Comparison of ENCODE assay signal across 10 cellular contexts in genomic region chr22:39077513-39077840, GRCh38. TPM values are rescaled to one million over a fixed set of nuclear protein-coding genes. Genes with fewer than 3 reads are reported as not detected.
DNase-seq lines count a peak whose midpoint lies in the region; ATAC-seq and TF ChIP-seq lines count a peak whose summit lies in the region.
"Had no signal": no experiment of that assay in that cellular context is flagged by ENCODE, and none has a peak within 500 bp of the region (broad histone marks: within the 10 kb centered on the region; RNA-seq: fewer than 3 reads in every experiment).

No MANE protein-coding gene starts in this region.

- H2AK9ac ChIP-seq in IMR-90 (replicated peaks; ENCODE audit: low read depth, low read length, poor library complexity) = peak overlapping the region; percentile 78

- peak overlapping the region; percentile 85; the same call in 1 of the 2 replicates for H2AK5ac ChIP-seq in IMR-90 (ENCODE audit: low read depth, low read length)

- peak overlapping the region; percentile 2 for H2BK5ac ChIP-seq in IMR-90 (ENCODE audit: low read depth, low read length, poor library complexity, severe bottlenecking)

- peak overlapping the region; percentile 72; the same call in 1 of the 2 replicates for H3K18ac ChIP-seq in IMR-90 (ENCODE audit: low read depth, low read length)

- H3K4ac ChIP-seq in IMR-90 (ENCODE audit: low read depth, low read length) = peak overlapping the region; percentile 77

- TF ChIP-seq POLR2A in IMR-90 (IDR thresholded peaks at IDR 0.05; ENCODE audit: low read depth, low read length) = no peak

- H3K4me3 ChIP-seq in IMR-90 (ENCODE audit: insufficient read depth, low read depth, low read length) (peak overlapping the region; percentile 48), dorsolateral prefrontal cortex (peak overlapping the region in 57 of 59 donors; percentile 9 to 62 (median 43)), neural progenitor cell (no peak overlapping the region)

- H3K23ac ChIP-seq in IMR-90 (ENCODE audit: low read depth, low read length) = peak overlapping the region; percentile 38

- no peak overlapping the region; the same call in 2 of the 3 replicates for H2BK15ac ChIP-seq in IMR-90 (ENCODE audit: low read depth, low read length)

- POLR2A ChIA-PET in IMR-90 (lab: Charles Lee; ENCODE audit: unreplicated experiment) = interaction anchor here (0.5 kb wide), 1 partner anchor 63 kb away, joined by 13 read pairs; no protein-coding TSS in a partner anchor

- no peak for TF ChIP-seq RAD21 in IMR-90 (IDR thresholded peaks at IDR 0.05; ENCODE audit: low read length)

- CTCF ChIA-PET in IMR-90 (lab: Yijun Ruan, JAX) = no interaction called here

- peak overlapping the region; percentile 73 for H3K9ac ChIP-seq in IMR-90 (ENCODE audit: low read depth, low read length)
- H3K9ac ChIP-seq in neural progenitor cell = no peak overlapping the region

- H3K9me3 Mint-ChIP-seq in CD14-positive monocyte (peaks cover 0 to 3% (median 0%) of the 10 kb centered on the region in 7 donors), neural progenitor cell (no peaks in the 10 kb centered on the region)

- no peaks in the 10 kb centered on the region; the same call in 1 of the 2 replicates for H3K36me3 ChIP-seq in IMR-90 (ENCODE audit: control insufficient read depth, insufficient read depth, low read length)
- H3K36me3 ChIP-seq in neural progenitor cell = no peaks in the 10 kb centered on the region

- intact Hi-C loops in CD14-positive monocyte (cut with micrococcal nuclease) = no loop called here
- intact Hi-C loops in IMR-90 (cut with micrococcal nuclease) = no loop called here
- intact Hi-C loops in dorsolateral prefrontal cortex (cut with DNase I) = no loop called here

- no peaks in the 10 kb centered on the region for H3K27me3 ChIP-seq in IMR-90 (ENCODE audit: control insufficient read depth, insufficient read depth, low read length)
- H3K27me3 ChIP-seq in dorsolateral prefrontal cortex = no peaks in the 10 kb centered on the region
- no peaks in the 10 kb centered on the region for H3K27me3 ChIP-seq in neural progenitor cell

- in situ Hi-C loops in IMR-90 (cut with MboI; ENCODE audit: low sequenced_read_pairs) = no loop called here

- H3K27me3 Mint-ChIP-seq in CD14-positive monocyte (ENCODE audit: low read depth in 3 of 3) (peaks cover 0 to 2% (median 0%) of the 10 kb centered on the region in 3 donors), neural progenitor cell (ENCODE audit: insufficient read depth, low read depth) (peaks cover 9% of the 10 kb centered on the region)

- H3K4me1 ChIP-seq in IMR-90 (ENCODE audit: control insufficient read depth, insufficient read depth, low read length) = peaks cover 4% of the 10 kb centered on the region
- H3K4me1 ChIP-seq in neural progenitor cell = peaks cover 3% of the 10 kb centered on the region

- H2BK120ac ChIP-seq in IMR-90 (ENCODE audit: low read depth, low read length) = 0 out of 2 replicates have a peak overlapping the region, but pooled peaks have one; percentile 23

- TF ChIP-seq CTCF in CD14-positive monocyte (IDR thresholded peaks at IDR 0.05) (no peak), IMR-90 (conservative IDR thresholded peaks at IDR 0.05; ENCODE audit: low read depth, low read length) (no peak), dorsolateral prefrontal cortex (IDR thresholded peaks at IDR 0.05 in 54 of 56, conservative IDR thresholded peaks at IDR 0.05 in 2 of 56; ENCODE audit: low read depth in 1 of 56, partially characterized antibody in 56 of 56) (no peak), neural progenitor cell (IDR thresholded peaks at IDR 0.05) (no peak)

- H3K56ac ChIP-seq in IMR-90 (ENCODE audit: extremely low read depth, insufficient read depth, low read length) = no peak overlapping the region

- WGBS in IMR-90 (ENCODE audit: extremely low coverage in 2 of 2, insufficient read length in 1 of 2), 2 experiments = no CpG with 5 or more reads among the region's 4 CpGs

- H3K27ac ChIP-seq in IMR-90 (ENCODE audit: insufficient read depth, low read length) (peak overlapping the region; percentile 69), dorsolateral prefrontal cortex (peak overlapping the region in 19 of 59 donors; percentile 2 to 79 (median 46)), neural progenitor cell (no peak overlapping the region)

- H4K8ac ChIP-seq in IMR-90 (ENCODE audit: low read depth in 2 of 2, low read length in 2 of 2) = peak overlapping the region; percentile 92 to 98

- no peak for DNase-seq in CD14-positive monocyte (ENCODE audit: low spot score)
- no peak for DNase-seq in IMR-90
- no peak for DNase-seq in dorsolateral prefrontal cortex
- DNase-seq in neural progenitor cell (ENCODE audit: low spot score) = no peak
- DNase-seq in NCI-H1105 treated with DMSO at 0.1 percent for 48 hours (lab: John Stamatoyannopoulos, UW) = no peak
- DNase-seq in NCI-H2029 treated with DMSO at 0.1 percent for 48 hours (lab: John Stamatoyannopoulos, UW) = no peak
- DNase-seq in NCI-H1694 treated with DMSO at 0.1 percent for 48 hours (lab: John Stamatoyannopoulos, UW) = no peak

- H3K9me3 ChIP-seq in IMR-90 (ENCODE audit: control insufficient read depth, insufficient read depth, low read length) (no peaks in the 10 kb centered on the region), neural progenitor cell (ENCODE audit: low read depth) (no peaks in the 10 kb centered on the region)

- H3K4me3 Mint-ChIP-seq in CD14-positive monocyte (peak overlapping the region; percentile 87 to 94), neural progenitor cell (no peak overlapping the region)

- no peaks in the 10 kb centered on the region for H3K9me1 ChIP-seq in IMR-90 (ENCODE audit: insufficient read depth, low read length)

- no peaks in the 10 kb centered on the region for H3F3A ChIP-seq in neural progenitor cell (ENCODE audit: low read depth)

- H3K14ac ChIP-seq in IMR-90 (replicated peaks; ENCODE audit: low read depth, low read length) = peak overlapping the region; percentile 45; the same call in 1 of the 2 replicates

- H3K4me2 ChIP-seq in IMR-90 (ENCODE audit: low read depth, low read length) = peak overlapping the region; percentile 95
- H3K4me2 ChIP-seq in neural progenitor cell = no peak overlapping the region

- no peak for ATAC-seq in IMR-90 (ENCODE audit: low read depth)
- no peak for ATAC-seq in GM18873 (IDR thresholded peaks at IDR 0.05; ENCODE audit: low FRiP score, unreplicated experiment)

- H3K36me3 Mint-ChIP-seq in CD14-positive monocyte = peaks cover 27 to 34% of the 10 kb centered on the region in 2 donors
- H3K36me3 Mint-ChIP-seq in neural progenitor cell = no peaks in the 10 kb centered on the region

- peaks cover 0 to 7% of the 10 kb centered on the region in 2 experiments; a peak in 1 of 4 replicates for H3K79me1 ChIP-seq in IMR-90 (ENCODE audit: low read depth in 1 of 2, low read length in 2 of 2)

- peak overlapping the region; percentile 95 for H4K5ac ChIP-seq in IMR-90 (ENCODE audit: low read depth, low read length)

- no peaks in the 10 kb centered on the region for H3K79me2 ChIP-seq in neural progenitor cell (ENCODE audit: low read depth)

- H3K27ac Mint-ChIP-seq in CD14-positive monocyte (peak overlapping the region; percentile 84 to 95 (median 93)), neural progenitor cell (no peak overlapping the region)

- dilution Hi-C loops in IMR-90 (cut with HindIII; ENCODE audit: low sequenced_read_pairs, unreplicated experiment) = no loop called here

- H4K20me1 ChIP-seq in IMR-90 (ENCODE audit: insufficient read depth, low read length) = no peaks in the 10 kb centered on the region
- H4K20me1 ChIP-seq in neural progenitor cell (ENCODE audit: low read depth) = no peaks in the 10 kb centered on the region

- peaks cover 41% of the 10 kb centered on the region for H3K4me1 Mint-ChIP-seq in CD14-positive monocyte
- peaks cover 28% of the 10 kb centered on the region for H3K4me1 Mint-ChIP-seq in neural progenitor cell

- H2AFZ ChIP-seq in IMR-90 (replicated peaks; ENCODE audit: low read length, poor library complexity) = peak overlapping the region; percentile 67
- H2AFZ ChIP-seq in neural progenitor cell (replicated peaks) = peak overlapping the region; percentile 82

- 0 out of 2 replicates have a peak overlapping the region, but pooled peaks have one; percentile 47 for H4K91ac ChIP-seq in IMR-90 (ENCODE audit: insufficient read depth, low read depth, low read length)

- no TSS peak for BruUV-seq in IMR-90 (replicated peaks; lab: Mats Ljungman, UMichigan)

- no peak overlapping the region for H2BK20ac ChIP-seq in IMR-90 (ENCODE audit: low read depth, low read length)

TF ChIP-seq in IMR-90, 13 proteins besides CTCF, POLR2A, EP300 and RAD21 (continues in another document):
- no peak for TF ChIP-seq SMC3 (IDR thresholded peaks at IDR 0.05; ENCODE audit: low read depth, low read length)
- no peak for TF ChIP-seq RCOR1 (IDR thresholded peaks at IDR 0.05; ENCODE audit: insufficient replicate concordance, low read length)

RNA-seq across cellular contexts. Expression of gene APOBEC3G, which starts 0.4 kb away (rescaled TPM):
- polyA plus RNA-seq in CD14-positive monocyte (10 to 100 TPM; 64.5 to 73.6 TPM), IMR-90 (2012; rRNA removed) (4.7 and 5.3 TPM in 2 replicates)
- total RNA-seq in IMR-90 (2012; rRNA removed) (6.7 and 7.0 TPM in 2 replicates), dorsolateral prefrontal cortex (1 to 10 TPM in 115 of 120 experiments, under 1 TPM in 5; 0.60 to 7.1 (median 2.7) TPM), neural progenitor cell (ENCODE audit: low replicate concordance) (0.30 and 0.90 TPM in 2 replicates)
- 3.1 and 4.4 TPM in 2 replicates for polyA plus RNA-seq in IMR-90 (2012; cell fraction: cytosol; rRNA removed)
- polyA plus RNA-seq in IMR-90 (2012; cell fraction: nucleus; rRNA removed; ENCODE audit: low replicate concordance) = 4.7 and 8.9 TPM in 2 replicates

RNA-seq across cellular contexts. Expression of gene APOBEC3H, which starts 19.6 kb away (rescaled TPM):
- not detected for polyA plus RNA-seq in CD14-positive monocyte
- total RNA-seq in IMR-90 (2012; rRNA removed) = 0.18 TPM in 1 of 2 replicates, not detected in the other
- polyA plus RNA-seq in IMR-90 (2012; rRNA removed) = not detected in 2 replicates
- polyA plus RNA-seq in IMR-90 (2012; cell fraction: cytosol; rRNA removed) = 0.09 TPM in 1 of 2 replicates, not detected in the other
- 0.60 TPM in 1 of 2 replicates, not detected in the other for polyA plus RNA-seq in IMR-90 (2012; cell fraction: nucleus; rRNA removed; ENCODE audit: low replicate concordance)
- 1 to 10 TPM in 4 of 120 experiments, under 1 TPM in 4, not detected in 112; 0.40 to 1.4 (median 0.89) TPM for total RNA-seq in dorsolateral prefrontal cortex
- total RNA-seq in neural progenitor cell (ENCODE audit: low replicate concordance) = 0.87 and 1.4 TPM in 2 replicates
- total RNA-seq: lung microvascular endothelial cell, M059J had no signal

RNA-seq across cellular contexts. Expression of gene APOBEC3F, which starts 36.8 kb away (rescaled TPM):
- polyA plus RNA-seq in CD14-positive monocyte (1 to 10 TPM; 4.4 to 8.0 TPM), IMR-90 (2012; rRNA removed) (8.3 and 9.1 TPM in 2 replicates)
- total RNA-seq in IMR-90 (2012; rRNA removed) (3.4 and 4.2 TPM in 2 replicates), dorsolateral prefrontal cortex (1 to 10 TPM in 111 of 120 experiments, under 1 TPM in 9; 0.43 to 9.0 (median 2.6) TPM), neural progenitor cell (ENCODE audit: low replicate concordance) (0.45 and 2.8 TPM in 2 replicates)
- polyA plus RNA-seq in IMR-90 (2012; cell fraction: cytosol; rRNA removed) = 9.6 and 12.9 TPM in 2 replicates
- 4.2 and 4.6 TPM in 2 replicates for polyA plus RNA-seq in IMR-90 (2012; cell fraction: nucleus; rRNA removed; ENCODE audit: low replicate concordance)

RNA-seq across cellular contexts. Expression of gene APOBEC3D, which starts 56.5 kb away (rescaled TPM):
- polyA plus RNA-seq in CD14-positive monocyte (1 to 10 TPM; 1.7 to 2.0 TPM), IMR-90 (2012; rRNA removed) (0.44 and 0.51 TPM in 2 replicates)
- total RNA-seq in IMR-90 (2012; rRNA removed) (0.54 and 0.56 TPM in 2 replicates), dorsolateral prefrontal cortex (1 to 10 TPM in 43 of 120 experiments, under 1 TPM in 63, not detected in 14; 0.22 to 3.1 (median 0.89) TPM), neural progenitor cell (ENCODE audit: low replicate concordance) (0.26 and 0.87 TPM in 2 replicates)
- 0.11 and 0.20 TPM in 2 replicates for polyA plus RNA-seq in IMR-90 (2012; cell fraction: cytosol; rRNA removed)
- 2.5 and 3.7 TPM in 2 replicates for polyA plus RNA-seq in IMR-90 (2012; cell fraction: nucleus; rRNA removed; ENCODE audit: low replicate concordance)
